Comparison of ENCODE assay signal across 14 cellular contexts in the genomic region with DNA sequence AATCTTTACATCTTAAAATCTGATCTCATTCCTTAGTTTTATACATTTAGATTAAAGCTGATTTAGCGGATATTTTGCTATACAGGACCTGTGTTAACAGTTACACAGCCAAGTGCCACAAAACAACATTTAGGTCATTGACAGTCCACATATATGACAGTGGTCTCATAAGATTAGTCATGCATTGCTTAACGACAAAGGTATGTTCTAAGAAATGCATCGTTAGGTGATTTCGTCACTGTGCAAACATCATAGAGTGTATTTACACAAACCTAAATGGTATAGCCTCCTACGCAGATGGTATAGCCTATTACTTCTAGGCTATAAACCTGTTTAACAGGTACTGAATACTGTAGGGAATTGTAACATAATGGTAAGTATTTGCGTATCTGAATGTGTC. TPM values are rescaled to one million over a fixed set of nuclear protein-coding genes. Genes with fewer than 3 reads are reported as not detected.
A peak's percentile ranks its signal among the peaks of the same experiment; 100 is the strongest.
DNase-seq lines count a peak whose midpoint lies in the region; ATAC-seq and TF ChIP-seq lines count a peak whose summit lies in the region.
"Had no signal": no experiment of that assay in that cellular context is flagged by ENCODE, and none has a peak within 500 bp of the region (broad histone marks: within the 10 kb centered on the region; RNA-seq: fewer than 3 reads in every experiment).

No MANE protein-coding gene starts in this region.

- DNase-seq in NCI-H748 (lab: John Stamatoyannopoulos, UW; ENCODE audit: unreplicated experiment) (peak; percentile 90), epithelial cell of esophagus (ENCODE audit: low read depth) (peak; percentile 98), omental fat pad (ENCODE audit: low spot score) (no peak)
- DNase-seq in stimulated activated CD4-positive, alpha-beta T cell treated with anti-CD3 and anti-CD28 coated beads, Interleukin-4, amount 100 ng/mL, for 1 hour, result no peak
- DNase-seq: activated CD8-positive, alpha-beta memory T cell treated with anti-CD3 and anti-CD28 coated beads, Interleukin-2, amount 50 U/mL, for 4 hours; NCI-H524; stimulated activated CD4-positive, alpha-beta T cell treated with anti-CD3 and anti-CD28 coated beads, Interleukin-15, amount 100 ng/mL, for 24 hours; WERI-Rb-1 had no signal

- POLR2A ChIA-PET in HEK293 (lab: Yijun Ruan, JAX), result interaction anchor here (2.7 kb wide), 1 partner anchor 22 kb away, joined by 17 read pairs; the partner anchor contains the start of gene ADGRG6

- no peaks in the 10 kb centered on the region for H3K36me3 ChIP-seq in HEK293 (ENCODE audit: control insufficient read depth in 2 of 2, insufficient read depth in 1 of 2, low read length in 2 of 2)
- no peaks in the 10 kb centered on the region for H3K36me3 ChIP-seq in gastroesophageal sphincter
- H3K36me3 ChIP-seq: upper lobe of left lung, WERI-Rb-1 had no signal

- WGBS in gastroesophageal sphincter (ENCODE audit: low coverage in 1 of 2), 2 donors, result 91 to 98% methylated on average over 6 of the region's 6 CpGs

- H3K27ac ChIP-seq in 22Rv1 (peak overlapping the region; percentile 25), HEK293 (ENCODE audit: extremely low read depth, low read depth, low read length) (no peak overlapping the region), gastroesophageal sphincter (no peak overlapping the region)
- H3K27ac ChIP-seq: parathyroid adenoma, upper lobe of left lung, WERI-Rb-1 had no signal

- ATAC-seq in HG02870 (IDR thresholded peaks at IDR 0.05; ENCODE audit: unreplicated experiment) (no peak), gastroesophageal sphincter (no peak), omental fat pad (ENCODE audit: low FRiP score) (no peak)

- TF ChIP-seq POLR2A in gastroesophageal sphincter (IDR thresholded peaks at IDR 0.05), result no peak

- no peak overlapping the region for H3K4me3 ChIP-seq in HEK293 (ENCODE audit: low read depth, low read length)
- no peak overlapping the region for H3K4me3 ChIP-seq in epithelial cell of esophagus (ENCODE audit: low read length)
- H3K4me3 ChIP-seq in gastroesophageal sphincter, result no peak overlapping the region
- H3K4me3 ChIP-seq: upper lobe of left lung had no signal

- TF ChIP-seq CTCF in 22Rv1 (IDR thresholded peaks at IDR 0.05) (no peak), HEK293 (tag by site-specific recombination; IDR thresholded peaks at IDR 0.05) (no peak), epithelial cell of esophagus (IDR thresholded peaks at IDR 0.05; ENCODE audit: insufficient read depth, low read depth, low read length, missing control alignments) (no peak), gastroesophageal sphincter (IDR thresholded peaks at IDR 0.05) (no peak), omental fat pad (IDR thresholded peaks at IDR 0.05) (no peak)

- H3K9me3 ChIP-seq in HEK293 (ENCODE audit: control insufficient read depth, insufficient read depth, low read depth, low read length) (no peaks in the 10 kb centered on the region), gastroesophageal sphincter (no peaks in the 10 kb centered on the region)
- H3K9me3 ChIP-seq: upper lobe of left lung had no signal

- H3K27me3 ChIP-seq in gastroesophageal sphincter, result no peaks in the 10 kb centered on the region
- H3K27me3 ChIP-seq: upper lobe of left lung had no signal

- CTCF ChIA-PET in HEK293 (lab: Yijun Ruan, JAX), result interaction anchor here (0.6 to 2.1 kb wide), 7 partner anchors 10 to 166 kb away, joined by 3 to 6 read pairs (median 5); partner anchors contain the start of gene ADGRG6

- H3K4me1 ChIP-seq in HEK293 (ENCODE audit: control insufficient read depth, insufficient read depth, low read length), result peaks cover 23% of the 10 kb centered on the region
- no peaks in the 10 kb centered on the region for H3K4me1 ChIP-seq in gastroesophageal sphincter
- H3K4me1 ChIP-seq: parathyroid adenoma, upper lobe of left lung had no signal

- TF ChIP-seq EP300 in gastroesophageal sphincter (IDR thresholded peaks at IDR 0.05), result no peak

TF ChIP-seq in HEK293, 187 proteins besides CTCF, POLR2A, EP300 and RAD21 (continues in another document):
- TF ChIP-seq ZNF394 (tag by site-specific recombination; IDR thresholded peaks at IDR 0.05; ENCODE audit: borderline replicate concordance) (peak; percentile 72; the same call in 1 of the 2 replicates), ZNF133 (tag by site-specific recombination; IDR thresholded peaks at IDR 0.05) (no peak), ZNF747 (tag by site-specific recombination; IDR thresholded peaks at IDR 0.05) (no peak), ZNF580 (tag by site-specific recombination; IDR thresholded peaks at IDR 0.05) (peak; percentile 90), ZNF704 (tag by site-specific recombination; IDR thresholded peaks at IDR 0.05) (no peak), GLI4 (tag by site-specific recombination; IDR thresholded peaks at IDR 0.05) (no peak), ZBTB6 (tag by site-specific recombination; IDR thresholded peaks at IDR 0.05) (peak; percentile 74; the same call in 1 of the 2 replicates), PATZ1 (tag by site-specific recombination; IDR thresholded peaks at IDR 0.05) (no peak), FEZF1 (tag by site-specific recombination; IDR thresholded peaks at IDR 0.05) (peak; percentile 81), ZNF571 (tag by site-specific recombination; IDR thresholded peaks at IDR 0.05) (no peak), MZF1 (tag by site-specific recombination; IDR thresholded peaks at IDR 0.05; ENCODE audit: borderline replicate concordance) (peak; percentile 41; the same call in 1 of the 2 replicates), SETDB1 (IDR thresholded peaks at IDR 0.05; ENCODE audit: insufficient read length, low read length) (no peak), ZFHX2 (tag by site-specific recombination; conservative IDR thresholded peaks at IDR 0.05) (peak; percentile 65)
- TF ChIP-seq, protein P1, sequence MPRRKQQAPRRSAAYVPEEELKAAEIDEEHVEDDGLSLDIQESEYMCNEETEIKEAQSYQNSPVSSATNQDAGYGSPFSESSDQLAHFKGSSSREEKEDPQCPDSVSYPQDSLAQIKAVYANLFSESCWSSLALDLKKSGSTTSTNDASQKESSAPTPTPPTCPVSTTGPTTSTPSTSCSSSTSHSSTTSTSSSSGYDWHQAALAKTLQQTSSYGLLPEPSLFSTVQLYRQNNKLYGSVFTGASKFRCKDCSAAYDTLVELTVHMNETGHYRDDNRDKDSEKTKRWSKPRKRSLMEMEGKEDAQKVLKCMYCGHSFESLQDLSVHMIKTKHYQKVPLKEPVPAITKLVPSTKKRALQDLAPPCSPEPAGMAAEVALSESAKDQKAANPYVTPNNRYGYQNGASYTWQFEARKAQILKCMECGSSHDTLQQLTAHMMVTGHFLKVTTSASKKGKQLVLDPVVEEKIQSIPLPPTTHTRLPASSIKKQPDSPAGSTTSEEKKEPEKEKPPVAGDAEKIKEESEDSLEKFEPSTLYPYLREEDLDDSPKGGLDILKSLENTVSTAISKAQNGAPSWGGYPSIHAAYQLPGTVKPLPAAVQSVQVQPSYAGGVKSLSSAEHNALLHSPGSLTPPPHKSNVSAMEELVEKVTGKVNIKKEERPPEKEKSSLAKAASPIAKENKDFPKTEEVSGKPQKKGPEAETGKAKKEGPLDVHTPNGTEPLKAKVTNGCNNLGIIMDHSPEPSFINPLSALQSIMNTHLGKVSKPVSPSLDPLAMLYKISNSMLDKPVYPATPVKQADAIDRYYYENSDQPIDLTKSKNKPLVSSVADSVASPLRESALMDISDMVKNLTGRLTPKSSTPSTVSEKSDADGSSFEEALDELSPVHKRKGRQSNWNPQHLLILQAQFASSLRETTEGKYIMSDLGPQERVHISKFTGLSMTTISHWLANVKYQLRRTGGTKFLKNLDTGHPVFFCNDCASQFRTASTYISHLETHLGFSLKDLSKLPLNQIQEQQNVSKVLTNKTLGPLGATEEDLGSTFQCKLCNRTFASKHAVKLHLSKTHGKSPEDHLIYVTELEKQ (tag by site-specific recombination; IDR thresholded peaks at IDR 0.05; ENCODE audit: borderline replicate concordance), result peak; percentile 98

RNA-seq across cellular contexts. Expression of gene ADGRG6, which starts 21.6 kb away (rescaled TPM):
- 10 to 100 TPM in 3 of 4 donors, 1 to 10 TPM in 1; 8.3 to 14.4 (median 11.4) TPM for total RNA-seq in gastroesophageal sphincter
- 10 to 100 TPM; 28.5 to 68.6 (median 42.7) TPM for total RNA-seq in omental fat pad

Comparison
In these comparisons a context has a peak if more than half of its experiments do, and no peak if none do; other contexts are left out.
1. DNase-seq: peak in NCI-H748 (single experiment) and epithelial cell of esophagus (single experiment); none in stimulated activated CD4-positive, alpha-beta T cell treated with anti-CD3 and anti-CD28 coated beads, Interleukin-4, amount 100 ng/mL, for 1 hour (single experiment) and omental fat pad (single experiment).